Comparison of ENCODE assay signal across 30 cellular contexts in genomic region chr12:51529586-51529985, GRCh38.
"Had no signal": no experiment of that assay in that cellular context is flagged by ENCODE, and none has a peak within 500 bp of the region (broad histone marks: within the 10 kb centered on the region; RNA-seq: fewer than 3 reads in every experiment).

No MANE protein-coding gene starts in this region.

- H3K79me2 ChIP-seq: parathyroid adenoma had no signal

- H3K27ac ChIP-seq: coronary artery, esophagus squamous epithelium, heart right ventricle, left lung, neutrophil, parathyroid adenoma, prostate gland, right atrium auricular region, stomach, thyroid gland had no signal

- H3K4me3 ChIP-seq: coronary artery, esophagus squamous epithelium, heart right ventricle, left lung, mucosa of descending colon, prostate gland, right atrium auricular region, stomach, thyroid gland had no signal

- H3K9me3 ChIP-seq: esophagus squamous epithelium, heart right ventricle, left lung, mucosa of descending colon, neutrophil, prostate gland, right atrium auricular region, stomach, thyroid gland had no signal

- H3K36me3 ChIP-seq: esophagus squamous epithelium, heart right ventricle, left lung, neutrophil, prostate gland, right atrium auricular region, stomach, thyroid gland had no signal

- FAIRE-seq: endometrium, keratinocyte had no signal

- ATAC-seq: effector memory CD8-positive, alpha-beta T cell; heart right ventricle; left lung; natural killer cell treated with Interleukin-12 subunit alpha and Interleukin-12 subunit beta and Interleukin-15 and Interleukin-18, amount 100 ng/mL, for 72 hours; sciatic nerve; stimulated activated effector memory CD8-positive, alpha-beta T cell treated with anti-CD3 and anti-CD28 coated beads, Interleukin-12 subunit alpha, Interleukin-12 subunit beta, amount 100 ng/mL, for 72 hours had no signal

- H2AFZ ChIP-seq: parathyroid adenoma had no signal

- H3K4me3 Mint-ChIP-seq: effector memory CD8-positive, alpha-beta T cell; immature natural killer cell; mesothelial cell of epicardium; naive B cell; natural killer cell treated with Interleukin-12 subunit alpha and Interleukin-12 subunit beta and Interleukin-15 and Interleukin-18, amount 100 ng/mL, for 72 hours; neural crest cell; stimulated activated effector memory CD8-positive, alpha-beta T cell treated with anti-CD3 and anti-CD28 coated beads, Interleukin-12 subunit alpha, Interleukin-12 subunit beta, amount 100 ng/mL, for 72 hours; type B pancreatic cell had no signal

- H3K4me1 ChIP-seq: heart right ventricle, parathyroid adenoma, prostate gland, thyroid gland had no signal

- H3K27me3 ChIP-seq: right atrium auricular region, thyroid gland had no signal

- H3K27ac Mint-ChIP-seq: effector memory CD8-positive, alpha-beta T cell; mesothelial cell of epicardium; stimulated activated effector memory CD8-positive, alpha-beta T cell treated with anti-CD3 and anti-CD28 coated beads, Interleukin-12 subunit alpha, Interleukin-12 subunit beta, amount 100 ng/mL, for 72 hours; type B pancreatic cell had no signal

- H3K9me3 Mint-ChIP-seq: effector memory CD8-positive, alpha-beta T cell; immature natural killer cell; mesothelial cell of epicardium; naive B cell; natural killer cell treated with Interleukin-12 subunit alpha and Interleukin-12 subunit beta and Interleukin-15 and Interleukin-18, amount 100 ng/mL, for 72 hours; neural crest cell; stimulated activated effector memory CD8-positive, alpha-beta T cell treated with anti-CD3 and anti-CD28 coated beads, Interleukin-12 subunit alpha, Interleukin-12 subunit beta, amount 100 ng/mL, for 72 hours; type B pancreatic cell had no signal

- H3K36me3 Mint-ChIP-seq: immature natural killer cell; mesothelial cell of epicardium; naive B cell; natural killer cell treated with Interleukin-12 subunit alpha and Interleukin-12 subunit beta and Interleukin-15 and Interleukin-18, amount 100 ng/mL, for 72 hours; stimulated activated effector memory CD8-positive, alpha-beta T cell treated with anti-CD3 and anti-CD28 coated beads, Interleukin-12 subunit alpha, Interleukin-12 subunit beta, amount 100 ng/mL, for 72 hours; type B pancreatic cell had no signal

- DNase-seq: effector memory CD8-positive, alpha-beta T cell; erythroblast; esophagus squamous epithelium; foreskin melanocyte; glutamatergic neuron; heart right ventricle; hypothalamus; immature natural killer cell; left lung; mesenchymal stem cell; mucosa of descending colon; naive B cell; stimulated activated CD4-positive, alpha-beta T cell treated with anti-CD3 and anti-CD28 coated beads, Interleukin-2, amount 100 ng/mL, for 24 hours; stimulated activated CD4-positive, alpha-beta T cell treated with anti-CD3 and anti-CD28 coated beads, Interleukin-4, amount 100 ng/mL, for 24 hours; stimulated activated naive CD4-positive, alpha-beta T cell treated with Interleukin-2 at 50 U/mL for 16 hours; stomach; thyroid gland had no signal

- H3K9ac ChIP-seq: parathyroid adenoma had no signal
